In genomic region chr4:185535818-185536729, GRCh38 we compare ENCODE assay signal across 8 cellular contexts. TPM values are rescaled to one million over a fixed set of nuclear protein-coding genes. Genes with fewer than 3 reads are reported as not detected.
DNase-seq lines count a peak whose midpoint lies in the region; ATAC-seq and TF ChIP-seq lines count a peak whose summit lies in the region.

No MANE protein-coding gene starts in this region.

- H3K9me3 ChIP-seq in mucosa of descending colon: no peaks in the 10 kb centered on the region
- H3K9me3 ChIP-seq in vagina: no peaks in the 10 kb centered on the region

- no peaks in the 10 kb centered on the region for H3K9me3 Mint-ChIP-seq in activated naive CD8-positive, alpha-beta T cell (ENCODE audit: low read depth)
- no peaks in the 10 kb centered on the region for H3K9me3 Mint-ChIP-seq in activated naive CD8-positive, alpha-beta T cell treated with anti-CD3 and anti-CD28 coated beads, Interleukin-2, amount 50 U/mL, for 24 hours
- H3K9me3 Mint-ChIP-seq in effector memory CD8-positive, alpha-beta T cell: no peaks in the 10 kb centered on the region

- no peak for TF ChIP-seq POLR2A in vagina (IDR thresholded peaks at IDR 0.05)

- TF ChIP-seq CTCF in mucosa of descending colon (IDR thresholded peaks at IDR 0.05) (no peak), vagina (IDR thresholded peaks at IDR 0.05) (no peak)

- DNase-seq in activated naive CD8-positive, alpha-beta T cell treated with anti-CD3 and anti-CD28 coated beads, Interleukin-2, amount 50 U/mL, for 24 hours: no peak
- no peak for DNase-seq in effector memory CD8-positive, alpha-beta T cell
- DNase-seq in mucosa of descending colon (no peak), vagina (ENCODE audit: extremely low spot score in 2 of 2) (no peak), NCI-H1694 treated with DMSO at 0.1 percent for 48 hours (lab: John Stamatoyannopoulos, UW) (no peak), NCI-H345 (lab: John Stamatoyannopoulos, UW) (no peak)

- peak overlapping the region; percentile 16 for H3K27ac ChIP-seq in vagina

- peaks cover 6% of the 10 kb centered on the region for H3K4me1 Mint-ChIP-seq in activated naive CD8-positive, alpha-beta T cell (ENCODE audit: low read depth)
- H3K4me1 Mint-ChIP-seq in activated naive CD8-positive, alpha-beta T cell treated with anti-CD3 and anti-CD28 coated beads, Interleukin-2, amount 50 U/mL, for 24 hours: peaks cover 3% of the 10 kb centered on the region
- no peaks in the 10 kb centered on the region for H3K4me1 Mint-ChIP-seq in effector memory CD8-positive, alpha-beta T cell (ENCODE audit: low read depth in 2 of 2)

- H3K4me1 ChIP-seq in mucosa of descending colon (ENCODE audit: low read depth): peaks cover 5% of the 10 kb centered on the region
- H3K4me1 ChIP-seq in vagina: peaks cover 20% of the 10 kb centered on the region

- no peak overlapping the region for H3K4me3 ChIP-seq in mucosa of descending colon
- H3K4me3 ChIP-seq in vagina: peak overlapping the region; percentile 53 to 82

- peak overlapping the region; percentile 71 for H3K4me3 Mint-ChIP-seq in activated naive CD8-positive, alpha-beta T cell
- no peak overlapping the region for H3K4me3 Mint-ChIP-seq in activated naive CD8-positive, alpha-beta T cell treated with anti-CD3 and anti-CD28 coated beads, Interleukin-2, amount 50 U/mL, for 24 hours
- H3K4me3 Mint-ChIP-seq in effector memory CD8-positive, alpha-beta T cell: peak overlapping the region; percentile 11 to 58

- ATAC-seq in activated naive CD8-positive, alpha-beta T cell treated with anti-CD3 and anti-CD28 coated beads, Interleukin-2, amount 50 U/mL, for 24 hours: no peak
- no peak for ATAC-seq in effector memory CD8-positive, alpha-beta T cell (replicated peaks)
- ATAC-seq in mucosa of descending colon: peak; percentile 38
- no peak for ATAC-seq in GM19452 (IDR thresholded peaks at IDR 0.05; ENCODE audit: unreplicated experiment)

- peaks cover 30% of the 10 kb centered on the region for H3K27me3 Mint-ChIP-seq in activated naive CD8-positive, alpha-beta T cell
- peaks cover 40% of the 10 kb centered on the region for H3K27me3 Mint-ChIP-seq in activated naive CD8-positive, alpha-beta T cell treated with anti-CD3 and anti-CD28 coated beads, Interleukin-2, amount 50 U/mL, for 24 hours
- peaks cover 20 to 21% of the 10 kb centered on the region in 2 donors for H3K27me3 Mint-ChIP-seq in effector memory CD8-positive, alpha-beta T cell

- intact Hi-C loops in mucosa of descending colon (cut with DNase I, micrococcal nuclease) (no loop called here), vagina (cut with DNase I) (loop anchor here (10.0 kb wide), 1 partner anchor 59 kb away; no protein-coding TSS in a partner anchor)

- H3K27ac Mint-ChIP-seq in activated naive CD8-positive, alpha-beta T cell: no peak overlapping the region
- H3K27ac Mint-ChIP-seq in activated naive CD8-positive, alpha-beta T cell treated with anti-CD3 and anti-CD28 coated beads, Interleukin-2, amount 50 U/mL, for 24 hours: no peak overlapping the region
- no peak overlapping the region for H3K27ac Mint-ChIP-seq in effector memory CD8-positive, alpha-beta T cell

- H3K36me3 ChIP-seq in mucosa of descending colon (ENCODE audit: low read depth) (no peaks in the 10 kb centered on the region), vagina (no peaks in the 10 kb centered on the region)

- H3K27me3 ChIP-seq in vagina: no peaks in the 10 kb centered on the region

- H3K36me3 Mint-ChIP-seq in activated naive CD8-positive, alpha-beta T cell: no peaks in the 10 kb centered on the region
- H3K36me3 Mint-ChIP-seq in activated naive CD8-positive, alpha-beta T cell treated with anti-CD3 and anti-CD28 coated beads, Interleukin-2, amount 50 U/mL, for 24 hours (ENCODE audit: low read depth): no peaks in the 10 kb centered on the region
- no peaks in the 10 kb centered on the region for H3K36me3 Mint-ChIP-seq in effector memory CD8-positive, alpha-beta T cell (ENCODE audit: insufficient read depth)

RNA-seq across cellular contexts. Expression of gene PDLIM3, which starts 0.8 kb away (rescaled TPM):
- 100 to 1,000 TPM in 1 of 3 donors, 10 to 100 TPM in 1, 1 to 10 TPM in 1; 8.9 to 193 (median 16.5) TPM for total RNA-seq in mucosa of descending colon
- total RNA-seq in vagina: 148 TPM
